27 cellular contexts compared by ENCODE assay signal in genomic region chr15:29672446-29672845, GRCh38.
"Had no signal": no experiment of that assay in that cellular context is flagged by ENCODE, and none has a peak within 500 bp of the region (broad histone marks: within the 10 kb centered on the region; RNA-seq: fewer than 3 reads in every experiment).

No MANE protein-coding gene starts in this region.

- H3K4me3 ChIP-seq: breast epithelium, esophagus squamous epithelium, left lung, lower lobe of right lung, skin epidermis, thoracic aorta, upper lobe of right lung had no signal

- ATAC-seq: left lung; lower lobe of right lung; natural killer cell; sciatic nerve; stimulated activated naive CD8-positive, alpha-beta T cell treated with anti-CD3 and anti-CD28 coated beads, Interleukin-15, Interleukin-2, amounts not matched to agents 100 U/mL and 50 U/mL, for 24 hours; upper lobe of right lung had no signal

- H3K36me3 Mint-ChIP-seq: activated naive CD4-positive, alpha-beta T cell treated with anti-CD3 and anti-CD28 coated beads, Interleukin-2, amount 10 ng/mL, durations not matched to agents 7 days and 5 days; activated naive CD8-positive, alpha-beta T cell treated with anti-CD3 and anti-CD28 coated beads, Interleukin-2, amount 10 ng/mL, durations not matched to agents 7 days and 5 days; natural killer cell had no signal

- H3K9me3 Mint-ChIP-seq: activated CD4-positive, alpha-beta memory T cell treated with anti-CD3 and anti-CD28 coated beads, Interleukin-2, amount 10 ng/mL, durations not matched to agents 7 days and 5 days; activated CD4-positive, alpha-beta T cell treated with anti-CD3 and anti-CD28 coated beads, Interleukin-2, amount 10 ng/mL, durations not matched to agents 7 days and 5 days; activated naive CD4-positive, alpha-beta T cell treated with anti-CD3 and anti-CD28 coated beads, Interleukin-2, amount 10 ng/mL, durations not matched to agents 7 days and 5 days; activated naive CD8-positive, alpha-beta T cell treated with anti-CD3 and anti-CD28 coated beads, Interleukin-2, amount 10 ng/mL, durations not matched to agents 7 days and 5 days; activated T-cell treated with anti-CD3 and anti-CD28 coated beads, Interleukin-2, amount 50 U/mL, for 24 hours; dendritic cell treated with granulocyte-macrophage colony-stimulating factor and Interleukin-4, amounts not matched to agents 40 ng/mL and 50 ng/mL, for 4 days; natural killer cell; T-helper 1 cell treated with Interleukin-12 subunit alpha and Interleukin-12 subunit beta and Interleukin-4 antibody, amounts not matched to agents 30 μg/mL and 1 μg/mL, for 36 hours had no signal

- H3K27ac ChIP-seq: breast epithelium, esophagus squamous epithelium, skin epidermis had no signal

- H3K9me3 ChIP-seq: breast epithelium, esophagus squamous epithelium, left lung, lower lobe of right lung, thoracic aorta, upper lobe of right lung had no signal

- H3K36me3 ChIP-seq: breast epithelium, esophagus squamous epithelium, left lung, lower lobe of right lung, thoracic aorta, upper lobe of right lung had no signal

- H3K4me3 Mint-ChIP-seq: activated CD4-positive, alpha-beta memory T cell treated with anti-CD3 and anti-CD28 coated beads, Interleukin-2, amount 10 ng/mL, durations not matched to agents 7 days and 5 days; activated CD4-positive, alpha-beta T cell treated with anti-CD3 and anti-CD28 coated beads, Interleukin-2, amount 10 ng/mL, durations not matched to agents 7 days and 5 days; activated naive CD4-positive, alpha-beta T cell treated with anti-CD3 and anti-CD28 coated beads, Interleukin-2, amount 10 ng/mL, durations not matched to agents 7 days and 5 days; activated naive CD8-positive, alpha-beta T cell treated with anti-CD3 and anti-CD28 coated beads, Interleukin-2, amount 10 ng/mL, durations not matched to agents 7 days and 5 days; activated T-cell treated with anti-CD3 and anti-CD28 coated beads, Interleukin-2, amount 50 U/mL, for 24 hours; dendritic cell treated with granulocyte-macrophage colony-stimulating factor and Interleukin-4, amounts not matched to agents 40 ng/mL and 50 ng/mL, for 4 days; natural killer cell; T-helper 1 cell treated with Interleukin-12 subunit alpha and Interleukin-12 subunit beta and Interleukin-4 antibody, amounts not matched to agents 30 μg/mL and 1 μg/mL, for 36 hours had no signal

- DNase-seq: activated CD4-positive, alpha-beta memory T cell treated with anti-CD3 and anti-CD28 coated beads, Interleukin-2, amount 10 ng/mL, durations not matched to agents 7 days and 5 days; activated CD4-positive, alpha-beta T cell treated with anti-CD3 and anti-CD28 coated beads for 1 hour; activated CD4-positive, alpha-beta T cell treated with anti-CD3 and anti-CD28 coated beads, Interleukin-2, amount 10 ng/mL, durations not matched to agents 7 days and 5 days; activated CD8-positive, alpha-beta memory T cell treated with anti-CD3 and anti-CD28 coated beads, Interleukin-2, amount 50 U/mL, for 48 hours; activated gamma-delta T cell; activated naive CD4-positive, alpha-beta T cell treated with anti-CD3 and anti-CD28 coated beads, Interleukin-2, amount 10 ng/mL, durations not matched to agents 7 days and 5 days; activated naive CD8-positive, alpha-beta T cell treated with anti-CD3 and anti-CD28 coated beads, Interleukin-2, amount 10 ng/mL, durations not matched to agents 7 days and 5 days; activated T-cell treated with anti-CD3 and anti-CD28 coated beads, Interleukin-2, amount 50 U/mL, for 24 hours; central memory CD4-positive, alpha-beta T cell; esophagus squamous epithelium; foreskin melanocyte; left lung; lower lobe of right lung; mesenchymal stem cell; natural killer cell; stimulated activated CD4-positive, alpha-beta T cell treated with anti-CD3 and anti-CD28 coated beads, Interleukin-12 subunit alpha, Interleukin-12 subunit beta, amount 100 ng/mL, for 4 hours; stimulated activated CD4-positive, alpha-beta T cell treated with anti-CD3 and anti-CD28 coated beads, Interleukin-4, amount 100 ng/mL, for 1 hour; stimulated activated naive CD8-positive, alpha-beta T cell treated with anti-CD3 and anti-CD28 coated beads, Interleukin-15, Interleukin-2, amounts not matched to agents 100 U/mL and 50 U/mL, for 24 hours; T-helper 9 cell; upper lobe of right lung had no signal

- FAIRE-seq: islet of Langerhans had no signal

- H3K4me1 Mint-ChIP-seq: activated CD4-positive, alpha-beta memory T cell treated with anti-CD3 and anti-CD28 coated beads, Interleukin-2, amount 10 ng/mL, durations not matched to agents 7 days and 5 days; activated naive CD4-positive, alpha-beta T cell treated with anti-CD3 and anti-CD28 coated beads, Interleukin-2, amount 10 ng/mL, durations not matched to agents 7 days and 5 days; activated naive CD8-positive, alpha-beta T cell treated with anti-CD3 and anti-CD28 coated beads, Interleukin-2, amount 10 ng/mL, durations not matched to agents 7 days and 5 days had no signal

- H3K27ac Mint-ChIP-seq: activated CD4-positive, alpha-beta memory T cell treated with anti-CD3 and anti-CD28 coated beads, Interleukin-2, amount 10 ng/mL, durations not matched to agents 7 days and 5 days; activated CD4-positive, alpha-beta T cell treated with anti-CD3 and anti-CD28 coated beads, Interleukin-2, amount 10 ng/mL, durations not matched to agents 7 days and 5 days; activated naive CD4-positive, alpha-beta T cell treated with anti-CD3 and anti-CD28 coated beads, Interleukin-2, amount 10 ng/mL, durations not matched to agents 7 days and 5 days; activated naive CD8-positive, alpha-beta T cell treated with anti-CD3 and anti-CD28 coated beads, Interleukin-2, amount 10 ng/mL, durations not matched to agents 7 days and 5 days; activated T-cell treated with anti-CD3 and anti-CD28 coated beads, Interleukin-2, amount 50 U/mL, for 24 hours; dendritic cell treated with granulocyte-macrophage colony-stimulating factor and Interleukin-4, amounts not matched to agents 40 ng/mL and 50 ng/mL, for 4 days; natural killer cell; T-helper 1 cell treated with Interleukin-12 subunit alpha and Interleukin-12 subunit beta and Interleukin-4 antibody, amounts not matched to agents 30 μg/mL and 1 μg/mL, for 36 hours had no signal

- H3K27me3 ChIP-seq: breast epithelium, upper lobe of right lung had no signal

- H3K4me1 ChIP-seq: breast epithelium, left lung had no signal
